ENCODE assay signal across 8 cellular contexts in genomic region chr16:88855736-88856121, GRCh38. TPM values are rescaled to one million over a fixed set of nuclear protein-coding genes. Genes with fewer than 3 reads are reported as not detected.
DNase-seq lines count a peak whose midpoint lies in the region; ATAC-seq and TF ChIP-seq lines count a peak whose summit lies in the region.
"Had no signal": no experiment of that assay in that cellular context is flagged by ENCODE, and none has a peak within 500 bp of the region (broad histone marks: within the 10 kb centered on the region; RNA-seq: fewer than 3 reads in every experiment).

No MANE protein-coding gene starts in this region.

- H3K4me2 ChIP-seq in H9 (ENCODE audit: insufficient read depth, insufficient read length, low read length), result peak overlapping the region; percentile 73

- CTCF ChIA-PET in activated CD4-positive, alpha-beta memory T cell treated with anti-CD3 and anti-CD28 coated beads for 36 hours (lab: Charles Lee), result no interaction called here

- H3K4me1 ChIP-seq in H9 (ENCODE audit: insufficient read depth, low read length) (no peaks in the 10 kb centered on the region), right cardiac atrium (ENCODE audit: control insufficient read depth, insufficient read depth, low read length) (peaks cover 5% of the 10 kb centered on the region), skeletal muscle tissue (ENCODE audit: control insufficient read depth in 3 of 3, insufficient read depth in 3 of 3, low read length in 3 of 3) (peaks cover 17 to 47% (median 24%) of the 10 kb centered on the region in 3 donors)

- H3K18ac ChIP-seq in H9 (ENCODE audit: insufficient read length, low read depth, low read length), result no peak overlapping the region

- no peak overlapping the region for H3T11ph ChIP-seq in H9 (ENCODE audit: low read length)

- H3K9ac ChIP-seq in H9 (ENCODE audit: extremely low read depth, insufficient read length, low read length) (no peak overlapping the region), skeletal muscle tissue (ENCODE audit: low read depth in 1 of 3, low read length in 3 of 3) (peak overlapping the region in 2 of 3 donors; percentile 14 to 60)

- no peaks in the 10 kb centered on the region for H3K79me2 ChIP-seq in H9 (ENCODE audit: insufficient read depth, low read length)

- H3K9me3 Mint-ChIP-seq in H9, result peaks cover 0 to 6% of the 10 kb centered on the region in 2 experiments; a peak in 2 of 5 replicates
- no peaks in the 10 kb centered on the region for H3K9me3 Mint-ChIP-seq in activated CD4-positive, alpha-beta memory T cell treated with anti-CD3 and anti-CD28 coated beads for 36 hours

- H3K4ac ChIP-seq in H9 (ENCODE audit: low read depth, low read length), result no peak overlapping the region

- H2AK5ac ChIP-seq in H9 (ENCODE audit: insufficient read length, low read length), result no peak overlapping the region

- ATAC-seq in right cardiac atrium, result no peak

- no peaks in the 10 kb centered on the region for H4K20me1 ChIP-seq in H9 (ENCODE audit: control insufficient read depth, insufficient read depth, insufficient read length)

- no peak overlapping the region for H3K27ac ChIP-seq in H9 (ENCODE audit: insufficient read length, low read depth, low read length)
- H3K27ac ChIP-seq in right cardiac atrium (ENCODE audit: low read length), result no peak overlapping the region
- no peak overlapping the region for H3K27ac ChIP-seq in skeletal muscle tissue (ENCODE audit: low read depth, low read length)

- peak overlapping the region; percentile 73 to 85 for H3K4me3 Mint-ChIP-seq in H9
- H3K4me3 Mint-ChIP-seq in activated CD4-positive, alpha-beta memory T cell treated with anti-CD3 and anti-CD28 coated beads for 36 hours, result peak overlapping the region; percentile 75

- no peak overlapping the region for H2BK5ac ChIP-seq in H9 (ENCODE audit: insufficient read length, low read length)

- H3K23ac ChIP-seq in H9 (ENCODE audit: insufficient read length, low read depth, low read length), result no peak overlapping the region

- no peak overlapping the region for H4K8ac ChIP-seq in H9 (replicated peaks; ENCODE audit: insufficient read length, low read depth, low read length)

- DNase-seq in H9 (no peak), right cardiac atrium (peak in 1 of 3 donors; percentile 64), hippocampal formation (lab: John Stamatoyannopoulos, UW) (no peak), NCI-H2171 (lab: John Stamatoyannopoulos, UW) (no peak), AG20443 (ENCODE audit: low spot score) (no peak)
- no peak for DNase-seq in activated CD4-positive, alpha-beta memory T cell treated with anti-CD3 and anti-CD28 coated beads for 36 hours
- DNase-seq: NCI-H1048 had no signal

- intact Hi-C loops in activated CD4-positive, alpha-beta memory T cell treated with anti-CD3 and anti-CD28 coated beads for 36 hours (cut with micrococcal nuclease), result loop anchor here (2.0 to 10.0 kb wide), 2 partner anchors 259 to 315 kb away; partner anchors contain the start of gene CDH15
- intact Hi-C loops in right cardiac atrium (cut with DNase I), result no loop called here

- H3K56ac ChIP-seq in H9 (ENCODE audit: insufficient read length, low read depth, low read length), result no peak overlapping the region

- no peak for TF ChIP-seq CTCF in H9 (conservative IDR thresholded peaks at IDR 0.05)

- H3K27me3 ChIP-seq in H9 (ENCODE audit: insufficient read depth, low read length) (no peaks in the 10 kb centered on the region), right cardiac atrium (ENCODE audit: control insufficient read depth, insufficient read depth) (no peaks in the 10 kb centered on the region), skeletal muscle tissue (ENCODE audit: control insufficient read depth in 3 of 3, insufficient read depth in 3 of 3, low read length in 3 of 3) (no peaks in the 10 kb centered on the region)

- H2BK120ac ChIP-seq in H9 (ENCODE audit: low read depth, low read length, poor library complexity, severe bottlenecking), result no peak overlapping the region

- no peaks in the 10 kb centered on the region for H3K27me3 Mint-ChIP-seq in H9 (ENCODE audit: low read depth)
- H3K27me3 Mint-ChIP-seq in activated CD4-positive, alpha-beta memory T cell treated with anti-CD3 and anti-CD28 coated beads for 36 hours, result no peaks in the 10 kb centered on the region

- H3K4me1 Mint-ChIP-seq in H9, result peaks cover 9 to 18% of the 10 kb centered on the region in 2 experiments
- peaks cover 23% of the 10 kb centered on the region for H3K4me1 Mint-ChIP-seq in activated CD4-positive, alpha-beta memory T cell treated with anti-CD3 and anti-CD28 coated beads for 36 hours (ENCODE audit: low read depth)

- no peak overlapping the region for H4K5ac ChIP-seq in H9 (ENCODE audit: insufficient read length, low read depth, low read length)

- H2BK12ac ChIP-seq in H9 (ENCODE audit: insufficient read length, low read depth, low read length), result no peak overlapping the region

- peaks cover 8% of the 10 kb centered on the region for H3K23me2 ChIP-seq in H9 (ENCODE audit: insufficient read length, low read depth, low read length, poor library complexity, severe bottlenecking)

- peaks cover 20 to 43% (median 28%) of the 10 kb centered on the region in 3 experiments for H3K36me3 Mint-ChIP-seq in H9 (ENCODE audit: insufficient read depth in 1 of 3, low read depth in 3 of 3)
- H3K36me3 Mint-ChIP-seq in activated CD4-positive, alpha-beta memory T cell treated with anti-CD3 and anti-CD28 coated beads for 36 hours, result peaks cover 3% of the 10 kb centered on the region

- no CpG with 5 or more reads among the region's 13 CpGs for WGBS in H9 (ENCODE audit: extremely low coverage, insufficient read length, low lambda C conversion rate)
- 86% methylated on average over 13 of the region's 13 CpGs for WGBS in right cardiac atrium

- H2BK15ac ChIP-seq in H9 (ENCODE audit: low read depth, low read length), result no peak overlapping the region

- no peaks in the 10 kb centered on the region for H3K79me1 ChIP-seq in H9 (ENCODE audit: insufficient read depth, low read depth, low read length, poor library complexity, severe bottlenecking)

- no peak overlapping the region for H2BK20ac ChIP-seq in H9 (ENCODE audit: low read depth, low read length, poor library complexity, severe bottlenecking)

- H3K36me3 ChIP-seq in skeletal muscle tissue (ENCODE audit: control insufficient read depth in 3 of 3, insufficient read depth in 3 of 3, low read length in 3 of 3), result peaks cover 21 to 25% (median 22%) of the 10 kb centered on the region in 3 donors

- no peak overlapping the region for H4K91ac ChIP-seq in H9 (ENCODE audit: insufficient read length, low read depth, low read length)

- no peak overlapping the region; the same call in 1 of the 2 replicates for H3K14ac ChIP-seq in H9 (ENCODE audit: insufficient read depth, low read length)

- POLR2A ChIA-PET in activated CD4-positive, alpha-beta memory T cell treated with anti-CD3 and anti-CD28 coated beads for 36 hours (lab: Charles Lee), result no interaction called here

- H3K27ac Mint-ChIP-seq in H9, result no peak overlapping the region
- H3K27ac Mint-ChIP-seq in activated CD4-positive, alpha-beta memory T cell treated with anti-CD3 and anti-CD28 coated beads for 36 hours, result peak overlapping the region; percentile 72

- H3K4me3 ChIP-seq in right cardiac atrium (ENCODE audit: low read length), result peak overlapping the region; percentile 63
- peak overlapping the region; percentile 56 to 69 (median 64) for H3K4me3 ChIP-seq in skeletal muscle tissue (ENCODE audit: low read length in 3 of 3)

- H3K9me3 ChIP-seq in H9 (ENCODE audit: control insufficient read depth, low read depth, low read length) (no peaks in the 10 kb centered on the region), right cardiac atrium (ENCODE audit: control insufficient read depth, low read length) (no peaks in the 10 kb centered on the region), skeletal muscle tissue (ENCODE audit: control insufficient read depth in 3 of 3, low read length in 3 of 3) (no peaks in the 10 kb centered on the region)

- H2AFZ ChIP-seq in H9 (ENCODE audit: low read length), result no peak overlapping the region

RNA-seq across cellular contexts. Expression of gene GALNS, which starts 1.0 kb away (rescaled TPM):
- 20.0 and 20.3 TPM in 2 replicates for total RNA-seq in H9 (2021)
- 10 to 100 TPM; 22.0 to 24.1 TPM for total RNA-seq in activated CD4-positive, alpha-beta memory T cell treated with anti-CD3 and anti-CD28 coated beads for 36 hours
- 10 to 100 TPM; 17.6 to 22.3 (median 18.8) TPM for total RNA-seq in right cardiac atrium
- 21.0 TPM for polyA plus RNA-seq in right cardiac atrium
- 9.9 TPM for total RNA-seq in skeletal muscle tissue

RNA-seq across cellular contexts. Expression of gene TRAPPC2L, which starts 1.2 kb away (rescaled TPM):
- total RNA-seq in H9 (2021) (90.3 and 102 TPM in 2 replicates), right cardiac atrium (10 to 100 TPM; 45.5 to 61.5 (median 55.0) TPM), skeletal muscle tissue (29.2 TPM)
- 10 to 100 TPM; 63.6 to 71.5 TPM for total RNA-seq in activated CD4-positive, alpha-beta memory T cell treated with anti-CD3 and anti-CD28 coated beads for 36 hours
- 43.7 TPM for polyA plus RNA-seq in right cardiac atrium

RNA-seq across cellular contexts. Expression of gene PABPN1L, which starts 10.7 kb away (rescaled TPM):
- total RNA-seq in H9 (2021) (not detected in 2 replicates), right cardiac atrium (not detected), skeletal muscle tissue (not detected)
- total RNA-seq in activated CD4-positive, alpha-beta memory T cell treated with anti-CD3 and anti-CD28 coated beads for 36 hours, result not detected
- not detected for polyA plus RNA-seq in right cardiac atrium

RNA-seq across cellular contexts. Expression of gene APRT, which starts 44.0 kb away (rescaled TPM):
- 246 and 254 TPM in 2 replicates for total RNA-seq in H9 (2021)
- total RNA-seq in activated CD4-positive, alpha-beta memory T cell treated with anti-CD3 and anti-CD28 coated beads for 36 hours, result 100 to 1,000 TPM; 270 to 272 TPM
- 10 to 100 TPM; 40.8 to 65.8 (median 50.7) TPM for total RNA-seq in right cardiac atrium
- 82.0 TPM for polyA plus RNA-seq in right cardiac atrium
- total RNA-seq in skeletal muscle tissue, result 41.8 TPM

RNA-seq across cellular contexts. Expression of gene CDT1, which starts 52.1 kb away (rescaled TPM):
- total RNA-seq in H9 (2021) (74.1 and 79.7 TPM in 2 replicates), right cardiac atrium (1 to 10 TPM in 2 of 4 donors, under 1 TPM in 2; 0.57 to 3.1 (median 1.1) TPM), skeletal muscle tissue (6.3 TPM)
- total RNA-seq in activated CD4-positive, alpha-beta memory T cell treated with anti-CD3 and anti-CD28 coated beads for 36 hours, result 100 to 1,000 TPM; 169 to 183 TPM
- 0.27 TPM for polyA plus RNA-seq in right cardiac atrium
